ENCODE assay signal across 23 cellular contexts in genomic region chr12:106118278-106118820, GRCh38. TPM values are rescaled to one million over a fixed set of nuclear protein-coding genes. Genes with fewer than 3 reads are reported as not detected.
DNase-seq lines count a peak whose midpoint lies in the region; ATAC-seq and TF ChIP-seq lines count a peak whose summit lies in the region.
"Had no signal": no experiment of that assay in that cellular context is flagged by ENCODE, and none has a peak within 500 bp of the region (broad histone marks: within the 10 kb centered on the region; RNA-seq: fewer than 3 reads in every experiment).

No MANE protein-coding gene starts in this region.

- DNase-seq in left ventricle myocardium inferior (no peak), Right ventricle myocardium superior (no peak), dedifferentiated amniotic fluid mesenchymal stem cell (ENCODE audit: extremely low spot score) (peak; percentile 53), osteocyte (ENCODE audit: extremely low spot score, unreplicated experiment) (no peak), activated gamma-delta T cell (lab: John Stamatoyannopoulos, UW) (no peak), T-cell (no peak), upper lobe of left lung (no peak)
- DNase-seq in T-helper 2 cell treated with Interferon-gamma antibody and Interleukin-4, amounts not matched to agents 5 μg/mL and 100 μg/mL, for 36 hours (ENCODE audit: low spot score) = no peak
- DNase-seq: activated naive CD4-positive, alpha-beta T cell; activated T-cell treated with anti-CD3 and anti-CD28 coated beads, Interleukin-2, amount 50 U/mL, for 1 hour; amniotic stem cell; caudate nucleus; EL; GOT3; Karpas-422; naive B cell; NCI-H1930; NCI-H748 treated with DMSO at 0.1 percent for 48 hours; ovary; SHP77 treated with DMSO at 0.1 percent for 48 hours; sigmoid colon; SW 1271 had no signal

- WGBS in upper lobe of left lung, 2 donors = 82 to 84% methylated on average over 7 of the region's 7 CpGs

- H3K36me3 ChIP-seq in left ventricle myocardium inferior (no peaks in the 10 kb centered on the region), upper lobe of left lung (no peaks in the 10 kb centered on the region)
- H3K36me3 ChIP-seq: BLaER1, ovary, sigmoid colon had no signal

- H3K9me3 ChIP-seq in left ventricle myocardium inferior (replicated peaks) (no peaks in the 10 kb centered on the region), upper lobe of left lung (no peaks in the 10 kb centered on the region)
- H3K9me3 ChIP-seq: BLaER1, ovary, sigmoid colon had no signal

- POLR2A ChIA-PET in T-cell (lab: Charles Lee) = no interaction called here

- TF ChIP-seq POLR2A in upper lobe of left lung (IDR thresholded peaks at IDR 0.05) = no peak

- H3K4me3 ChIP-seq in left ventricle myocardium inferior (no peak overlapping the region), upper lobe of left lung (no peak overlapping the region)
- H3K4me3 ChIP-seq: BLaER1, ovary, sigmoid colon had no signal

- H3K4me1 Mint-ChIP-seq in osteocyte (ENCODE audit: unreplicated experiment) (peaks cover 74% of the 10 kb centered on the region), T-cell (no peaks in the 10 kb centered on the region)
- H3K4me1 Mint-ChIP-seq in T-helper 2 cell treated with Interferon-gamma antibody and Interleukin-4, amounts not matched to agents 5 μg/mL and 100 μg/mL, for 36 hours (ENCODE audit: low read depth) = no peaks in the 10 kb centered on the region
- H3K4me1 Mint-ChIP-seq: naive B cell had no signal

- H3K4me3 Mint-ChIP-seq in osteocyte (ENCODE audit: unreplicated experiment) (no peak overlapping the region), T-cell (no peak overlapping the region)
- H3K4me3 Mint-ChIP-seq in T-helper 2 cell treated with Interferon-gamma antibody and Interleukin-4, amounts not matched to agents 5 μg/mL and 100 μg/mL, for 36 hours = no peak overlapping the region
- H3K4me3 Mint-ChIP-seq: naive B cell had no signal

- H3K27me3 Mint-ChIP-seq in osteocyte (ENCODE audit: unreplicated experiment) (no peaks in the 10 kb centered on the region), T-cell (peaks cover 11 to 21% of the 10 kb centered on the region in 2 donors)
- H3K27me3 Mint-ChIP-seq in T-helper 2 cell treated with Interferon-gamma antibody and Interleukin-4, amounts not matched to agents 5 μg/mL and 100 μg/mL, for 36 hours (ENCODE audit: low read depth) = peaks cover 6% of the 10 kb centered on the region

- intact Hi-C loops in left ventricle myocardium inferior (cut with micrococcal nuclease) (no loop called here), Right ventricle myocardium superior (cut with DNase I) (no loop called here)

- H3K27ac ChIP-seq in left ventricle myocardium inferior (replicated peaks) = peak overlapping the region; percentile 98
- H3K27ac ChIP-seq in upper lobe of left lung = peak overlapping the region in 2 of 4 donors; percentile 4 to 44
- H3K27ac ChIP-seq: BLaER1, ovary had no signal

- ATAC-seq in Right ventricle myocardium superior (ENCODE audit: poor library complexity) (no peak), T-cell (replicated peaks in 1 of 4) (no peak), upper lobe of left lung (ENCODE audit: low FRiP score in 2 of 2) (no peak)

- no peaks in the 10 kb centered on the region for H3K27me3 ChIP-seq in left ventricle myocardium inferior (ENCODE audit: low read depth)
- H3K27me3 ChIP-seq in upper lobe of left lung = no peaks in the 10 kb centered on the region
- H3K27me3 ChIP-seq: BLaER1, ovary, sigmoid colon had no signal

- no peaks in the 10 kb centered on the region for H3K9me3 Mint-ChIP-seq in osteocyte (ENCODE audit: unreplicated experiment)
- H3K9me3 Mint-ChIP-seq in T-cell = no peaks in the 10 kb centered on the region
- H3K9me3 Mint-ChIP-seq in T-helper 2 cell treated with Interferon-gamma antibody and Interleukin-4, amounts not matched to agents 5 μg/mL and 100 μg/mL, for 36 hours = no peaks in the 10 kb centered on the region
- H3K9me3 Mint-ChIP-seq: naive B cell had no signal

- CTCF ChIA-PET in T-cell (lab: Charles Lee) = no interaction called here

- H3K36me3 Mint-ChIP-seq in osteocyte (ENCODE audit: unreplicated experiment) = no peaks in the 10 kb centered on the region
- H3K36me3 Mint-ChIP-seq in T-cell = no peaks in the 10 kb centered on the region
- H3K36me3 Mint-ChIP-seq in T-helper 2 cell treated with Interferon-gamma antibody and Interleukin-4, amounts not matched to agents 5 μg/mL and 100 μg/mL, for 36 hours (ENCODE audit: low read depth) = no peaks in the 10 kb centered on the region
- H3K36me3 Mint-ChIP-seq: naive B cell had no signal

- no peak for TF ChIP-seq CTCF in left ventricle myocardium inferior (IDR thresholded peaks at IDR 0.05; ENCODE audit: borderline replicate concordance)
- no peak for TF ChIP-seq CTCF in osteocyte (IDR thresholded peaks at IDR 0.05)
- TF ChIP-seq CTCF in upper lobe of left lung (IDR thresholded peaks at IDR 0.05) = no peak

- H3K4me1 ChIP-seq in left ventricle myocardium inferior (peaks cover 100% of the 10 kb centered on the region), upper lobe of left lung (peaks cover 9 to 25% (median 14%) of the 10 kb centered on the region in 4 donors)

- peak overlapping the region; percentile 80 for H3K27ac Mint-ChIP-seq in osteocyte (ENCODE audit: unreplicated experiment)
- no peak overlapping the region for H3K27ac Mint-ChIP-seq in T-cell
- no peak overlapping the region for H3K27ac Mint-ChIP-seq in T-helper 2 cell treated with Interferon-gamma antibody and Interleukin-4, amounts not matched to agents 5 μg/mL and 100 μg/mL, for 36 hours
- H3K27ac Mint-ChIP-seq: naive B cell had no signal

- TF ChIP-seq EP300 in upper lobe of left lung (IDR thresholded peaks at IDR 0.05) = no peak

RNA-seq across cellular contexts. Expression of gene NUAK1, which starts 20.4 kb away (rescaled TPM):
- total RNA-seq in left ventricle myocardium inferior = 42.1 TPM
- total RNA-seq in Right ventricle myocardium superior = 33.6 TPM
- 20.2 and 21.1 TPM in 2 replicates for total RNA-seq in osteocyte
- total RNA-seq in T-cell = under 1 TPM; 0.25 to 0.50 (median 0.30) TPM
- total RNA-seq in upper lobe of left lung = 10 to 100 TPM in 4 of 6 donors, 1 to 10 TPM in 2; 7.1 to 28.7 (median 10.9) TPM

Comparison
In these comparisons a context has a peak if more than half of its experiments do, and no peak if none do; other contexts are left out.
1. RNA of gene NUAK1, which starts 20.4 kb away (total RNA-seq): 42.1 TPM in left ventricle myocardium inferior (single experiment), 33.6 TPM in Right ventricle myocardium superior (single experiment), 20.2 to 21.1 TPM in osteocyte and 7.1 to 28.7 TPM in upper lobe of left lung; 0.25 to 0.50 TPM in T-cell; every median in the first group is over 4 times any median in the second.